ENCODE assay signal across 23 cellular contexts in the genomic region with DNA sequence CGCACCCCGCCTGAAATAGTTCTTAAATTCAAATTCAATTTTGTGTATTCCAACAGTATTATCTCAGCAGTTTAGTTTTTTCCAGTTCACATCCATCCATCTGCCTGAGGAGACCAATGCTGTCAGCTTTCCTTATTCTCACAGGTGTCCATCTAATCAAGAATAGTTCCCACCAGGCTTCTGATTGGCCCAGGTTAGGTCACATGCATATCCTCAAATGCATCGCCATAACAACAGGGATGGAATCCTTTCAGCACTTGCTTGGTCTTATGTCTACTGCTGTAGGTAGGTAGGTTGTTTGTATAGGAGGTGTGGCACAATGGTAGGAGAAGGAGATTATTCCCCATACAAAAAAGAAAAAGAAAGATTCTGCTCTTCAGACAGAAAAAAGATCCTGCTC.
DNase-seq lines count a peak whose midpoint lies in the region; ATAC-seq and TF ChIP-seq lines count a peak whose summit lies in the region.
"Had no signal": no experiment of that assay in that cellular context is flagged by ENCODE, and none has a peak within 500 bp of the region (broad histone marks: within the 10 kb centered on the region; RNA-seq: fewer than 3 reads in every experiment).

No MANE protein-coding gene starts in this region.

- no peak overlapping the region for H3K4me3 Mint-ChIP-seq in activated naive CD4-positive, alpha-beta T cell treated with anti-CD3 and anti-CD28 coated beads, Interleukin-2, amount 50 U/mL, for 24 hours
- no peak overlapping the region for H3K4me3 Mint-ChIP-seq in activated naive CD4-positive, alpha-beta T cell treated with anti-CD3 and anti-CD28 coated beads for 36 hours
- H3K4me3 Mint-ChIP-seq: activated CD8-positive, alpha-beta T cell treated with anti-CD3 and anti-CD28 coated beads for 36 hours; natural killer cell treated with Interleukin-12 subunit alpha and Interleukin-12 subunit beta and Interleukin-15 and Interleukin-18, amount 100 ng/mL, for 72 hours had no signal

- H3K36me3 Mint-ChIP-seq in activated naive CD4-positive, alpha-beta T cell treated with anti-CD3 and anti-CD28 coated beads, Interleukin-2, amount 50 U/mL, for 24 hours: peaks cover 2% of the 10 kb centered on the region
- H3K36me3 Mint-ChIP-seq in activated naive CD4-positive, alpha-beta T cell treated with anti-CD3 and anti-CD28 coated beads for 36 hours (ENCODE audit: low read depth): peaks cover 22% of the 10 kb centered on the region
- H3K36me3 Mint-ChIP-seq: natural killer cell treated with Interleukin-12 subunit alpha and Interleukin-12 subunit beta and Interleukin-15 and Interleukin-18, amount 100 ng/mL, for 72 hours had no signal

- peaks cover 20% of the 10 kb centered on the region for H3K4me1 Mint-ChIP-seq in activated naive CD4-positive, alpha-beta T cell treated with anti-CD3 and anti-CD28 coated beads, Interleukin-2, amount 50 U/mL, for 24 hours
- peaks cover 15% of the 10 kb centered on the region for H3K4me1 Mint-ChIP-seq in activated naive CD4-positive, alpha-beta T cell treated with anti-CD3 and anti-CD28 coated beads for 36 hours (ENCODE audit: low read depth)

- intact Hi-C loops in activated naive CD4-positive, alpha-beta T cell treated with anti-CD3 and anti-CD28 coated beads for 36 hours (cut with micrococcal nuclease): no loop called here

- no peaks in the 10 kb centered on the region for H3K27me3 Mint-ChIP-seq in activated naive CD4-positive, alpha-beta T cell treated with anti-CD3 and anti-CD28 coated beads, Interleukin-2, amount 50 U/mL, for 24 hours
- no peaks in the 10 kb centered on the region for H3K27me3 Mint-ChIP-seq in activated naive CD4-positive, alpha-beta T cell treated with anti-CD3 and anti-CD28 coated beads for 36 hours (ENCODE audit: low read depth)
- H3K27me3 Mint-ChIP-seq: activated CD8-positive, alpha-beta T cell treated with anti-CD3 and anti-CD28 coated beads for 36 hours; natural killer cell treated with Interleukin-12 subunit alpha and Interleukin-12 subunit beta and Interleukin-15 and Interleukin-18, amount 100 ng/mL, for 72 hours had no signal

- CTCF ChIA-PET in activated naive CD4-positive, alpha-beta T cell treated with anti-CD3 and anti-CD28 coated beads for 36 hours (lab: Charles Lee): no interaction called here

- no peaks in the 10 kb centered on the region for H3K9me3 Mint-ChIP-seq in activated naive CD4-positive, alpha-beta T cell treated with anti-CD3 and anti-CD28 coated beads, Interleukin-2, amount 50 U/mL, for 24 hours
- no peaks in the 10 kb centered on the region for H3K9me3 Mint-ChIP-seq in activated naive CD4-positive, alpha-beta T cell treated with anti-CD3 and anti-CD28 coated beads for 36 hours
- H3K9me3 Mint-ChIP-seq: activated CD8-positive, alpha-beta T cell treated with anti-CD3 and anti-CD28 coated beads for 36 hours; natural killer cell treated with Interleukin-12 subunit alpha and Interleukin-12 subunit beta and Interleukin-15 and Interleukin-18, amount 100 ng/mL, for 72 hours had no signal

- DNase-seq in activated naive CD4-positive, alpha-beta T cell treated with anti-CD3 and anti-CD28 coated beads for 36 hours: no peak
- DNase-seq in GM19238 (ENCODE audit: insufficient read length, low spot score): no peak
- no peak for DNase-seq in left lobe of liver (ENCODE audit: low spot score)
- DNase-seq: activated CD8-positive, alpha-beta T cell treated with anti-CD3 and anti-CD28 coated beads for 36 hours; activated effector memory CD4-positive, alpha-beta T cell treated with Interleukin-2 at 50 U/mL for 16 hours; body of pancreas; dermis blood vessel endothelial cell; EL; KG1; lower lobe of right lung; NCI-H1092 treated with DMSO at 0.1 percent for 48 hours; NCI-H187 treated with DMSO at 0.1 percent for 48 hours; NCI-H2227 treated with DMSO at 0.1 percent for 48 hours; NCI-H526 treated with DMSO at 0.1 percent for 48 hours; occipital lobe; Peyer's patch; SHP77; stimulated activated CD4-positive, alpha-beta T cell treated with anti-CD3 and anti-CD28 coated beads, Interleukin-4, amount 100 ng/mL, for 4 hours had no signal

- TF ChIP-seq RAD21 in Ishikawa (IDR thresholded peaks at IDR 0.05; ENCODE audit: low read depth): no peak

- peak overlapping the region; percentile 52 for H3K27ac Mint-ChIP-seq in activated naive CD4-positive, alpha-beta T cell treated with anti-CD3 and anti-CD28 coated beads, Interleukin-2, amount 50 U/mL, for 24 hours
- no peak overlapping the region for H3K27ac Mint-ChIP-seq in activated naive CD4-positive, alpha-beta T cell treated with anti-CD3 and anti-CD28 coated beads for 36 hours
- H3K27ac Mint-ChIP-seq: activated CD8-positive, alpha-beta T cell treated with anti-CD3 and anti-CD28 coated beads for 36 hours had no signal

- no peak for TF ChIP-seq EP300 in Ishikawa (IDR thresholded peaks at IDR 0.05; ENCODE audit: borderline replicate concordance)

- peak; percentile 27 for ATAC-seq in esophagus mucosa
- ATAC-seq in HG02588 (IDR thresholded peaks at IDR 0.05; ENCODE audit: unreplicated experiment): no peak
- no peak for ATAC-seq in left lobe of liver
- ATAC-seq: activated CD8-positive, alpha-beta T cell treated with anti-CD3 and anti-CD28 coated beads for 36 hours; body of pancreas; lower lobe of right lung; natural killer cell treated with Interleukin-12 subunit alpha and Interleukin-12 subunit beta and Interleukin-15 and Interleukin-18, amount 100 ng/mL, for 72 hours had no signal

TF ChIP-seq in Ishikawa, 13 proteins besides CTCF, POLR2A, EP300 and RAD21:
- no peak for TF ChIP-seq EGR1 (IDR thresholded peaks at IDR 0.05)
- TF ChIP-seq, protein P1, sequence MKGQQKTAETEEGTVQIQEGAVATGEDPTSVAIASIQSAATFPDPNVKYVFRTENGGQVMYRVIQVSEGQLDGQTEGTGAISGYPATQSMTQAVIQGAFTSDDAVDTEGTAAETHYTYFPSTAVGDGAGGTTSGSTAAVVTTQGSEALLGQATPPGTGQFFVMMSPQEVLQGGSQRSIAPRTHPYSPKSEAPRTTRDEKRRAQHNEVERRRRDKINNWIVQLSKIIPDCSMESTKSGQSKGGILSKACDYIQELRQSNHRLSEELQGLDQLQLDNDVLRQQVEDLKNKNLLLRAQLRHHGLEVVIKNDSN (IDR thresholded peaks at IDR 0.05): peak; percentile 48; the same call in 1 of the 2 replicates
TF ChIP-seq in Ishikawa: peak in this region for 1.
